Comparison of ENCODE assay signal across 2 cellular contexts in genomic region chr3:78872195-78872594, GRCh38.
A peak's percentile ranks its signal among the peaks of the same experiment; 100 is the strongest.
TF ChIP-seq lines count a peak whose summit lies in the region.

No MANE protein-coding gene starts in this region.

TF ChIP-seq in HEK293, 187 proteins besides CTCF, POLR2A, EP300 and RAD21 (continued from another document):
- TF ChIP-seq ZSCAN5A (tag by site-specific recombination; IDR thresholded peaks at IDR 0.05) (no peak), ZNF423 (tag by site-specific recombination; IDR thresholded peaks at IDR 0.05) (no peak), ZNF624 (tag by site-specific recombination; IDR thresholded peaks at IDR 0.05) (no peak), ZNF660 (tag by site-specific recombination; IDR thresholded peaks at IDR 0.05) (no peak), ZSCAN30 (tag by site-specific recombination; IDR thresholded peaks at IDR 0.05) (no peak), ZNF24 (tag by site-specific recombination; IDR thresholded peaks at IDR 0.05) (no peak), ZNF341 (tag by site-specific recombination; IDR thresholded peaks at IDR 0.05; ENCODE audit: low read depth) (0 out of 2 replicates have a peak, but pooled peaks have one; percentile 23)

TF ChIP-seq in HepG2, 621 proteins besides CTCF, POLR2A, EP300 and RAD21 (continued from another document and continues in another):
- TF ChIP-seq TMF1 (CRISPR knock-in tag; IDR thresholded peaks at IDR 0.05; ENCODE audit: low read depth) = no peak
- peak; percentile 46; the same call in 1 of the 2 replicates for TF ChIP-seq PRDM10 (CRISPR knock-in tag; IDR thresholded peaks at IDR 0.05; ENCODE audit: low read depth)
- TF ChIP-seq, protein P1, sequence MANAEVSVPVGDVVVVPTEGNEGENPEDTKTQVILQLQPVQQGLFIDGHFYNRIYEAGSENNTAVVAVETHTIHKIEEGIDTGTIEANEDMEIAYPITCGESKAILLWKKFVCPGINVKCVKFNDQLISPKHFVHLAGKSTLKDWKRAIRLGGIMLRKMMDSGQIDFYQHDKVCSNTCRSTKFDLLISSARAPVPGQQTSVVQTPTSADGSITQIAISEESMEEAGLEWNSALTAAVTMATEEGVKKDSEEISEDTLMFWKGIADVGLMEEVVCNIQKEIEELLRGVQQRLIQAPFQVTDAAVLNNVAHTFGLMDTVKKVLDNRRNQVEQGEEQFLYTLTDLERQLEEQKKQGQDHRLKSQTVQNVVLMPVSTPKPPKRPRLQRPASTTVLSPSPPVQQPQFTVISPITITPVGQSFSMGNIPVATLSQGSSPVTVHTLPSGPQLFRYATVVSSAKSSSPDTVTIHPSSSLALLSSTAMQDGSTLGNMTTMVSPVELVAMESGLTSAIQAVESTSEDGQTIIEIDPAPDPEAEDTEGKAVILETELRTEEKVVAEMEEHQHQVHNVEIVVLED (CRISPR knock-in tag; IDR thresholded peaks at IDR 0.05; ENCODE audit: borderline replicate concordance) = no peak
- TF ChIP-seq SOX5 (CRISPR knock-in tag; IDR thresholded peaks at IDR 0.05; ENCODE audit: borderline replicate concordance) = peak; percentile 100
- 0 out of 2 replicates have a peak, but pooled peaks have one; percentile 35 for TF ChIP-seq TARDBP (CRISPR knock-in tag; IDR thresholded peaks at IDR 0.05)
- TF ChIP-seq RFXANK (CRISPR knock-in tag; IDR thresholded peaks at IDR 0.05) = no peak
- peak; percentile 76 for TF ChIP-seq SALL1 (CRISPR knock-in tag; IDR thresholded peaks at IDR 0.05)
- peak; percentile 74 for TF ChIP-seq ASH2L (IDR thresholded peaks at IDR 0.05; ENCODE audit: insufficient read length, low read depth, low read length)
- TF ChIP-seq HNF4A (CRISPR knock-in tag; IDR thresholded peaks at IDR 0.05) = no peak
- TF ChIP-seq, protein P2, sequence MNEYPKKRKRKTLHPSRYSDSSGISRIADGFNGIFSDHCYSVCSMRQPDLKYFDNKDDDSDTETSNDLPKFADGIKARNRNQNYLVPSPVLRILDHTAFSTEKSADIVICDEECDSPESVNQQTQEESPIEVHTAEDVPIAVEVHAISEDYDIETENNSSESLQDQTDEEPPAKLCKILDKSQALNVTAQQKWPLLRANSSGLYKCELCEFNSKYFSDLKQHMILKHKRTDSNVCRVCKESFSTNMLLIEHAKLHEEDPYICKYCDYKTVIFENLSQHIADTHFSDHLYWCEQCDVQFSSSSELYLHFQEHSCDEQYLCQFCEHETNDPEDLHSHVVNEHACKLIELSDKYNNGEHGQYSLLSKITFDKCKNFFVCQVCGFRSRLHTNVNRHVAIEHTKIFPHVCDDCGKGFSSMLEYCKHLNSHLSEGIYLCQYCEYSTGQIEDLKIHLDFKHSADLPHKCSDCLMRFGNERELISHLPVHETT (CRISPR knock-in tag; conservative IDR thresholded peaks at IDR 0.05) = 0 out of 2 replicates have a peak, but pooled peaks have one; percentile 17
- TF ChIP-seq POGZ (CRISPR knock-in tag; IDR thresholded peaks at IDR 0.05) = peak; percentile 85
- TF ChIP-seq, protein P3, sequence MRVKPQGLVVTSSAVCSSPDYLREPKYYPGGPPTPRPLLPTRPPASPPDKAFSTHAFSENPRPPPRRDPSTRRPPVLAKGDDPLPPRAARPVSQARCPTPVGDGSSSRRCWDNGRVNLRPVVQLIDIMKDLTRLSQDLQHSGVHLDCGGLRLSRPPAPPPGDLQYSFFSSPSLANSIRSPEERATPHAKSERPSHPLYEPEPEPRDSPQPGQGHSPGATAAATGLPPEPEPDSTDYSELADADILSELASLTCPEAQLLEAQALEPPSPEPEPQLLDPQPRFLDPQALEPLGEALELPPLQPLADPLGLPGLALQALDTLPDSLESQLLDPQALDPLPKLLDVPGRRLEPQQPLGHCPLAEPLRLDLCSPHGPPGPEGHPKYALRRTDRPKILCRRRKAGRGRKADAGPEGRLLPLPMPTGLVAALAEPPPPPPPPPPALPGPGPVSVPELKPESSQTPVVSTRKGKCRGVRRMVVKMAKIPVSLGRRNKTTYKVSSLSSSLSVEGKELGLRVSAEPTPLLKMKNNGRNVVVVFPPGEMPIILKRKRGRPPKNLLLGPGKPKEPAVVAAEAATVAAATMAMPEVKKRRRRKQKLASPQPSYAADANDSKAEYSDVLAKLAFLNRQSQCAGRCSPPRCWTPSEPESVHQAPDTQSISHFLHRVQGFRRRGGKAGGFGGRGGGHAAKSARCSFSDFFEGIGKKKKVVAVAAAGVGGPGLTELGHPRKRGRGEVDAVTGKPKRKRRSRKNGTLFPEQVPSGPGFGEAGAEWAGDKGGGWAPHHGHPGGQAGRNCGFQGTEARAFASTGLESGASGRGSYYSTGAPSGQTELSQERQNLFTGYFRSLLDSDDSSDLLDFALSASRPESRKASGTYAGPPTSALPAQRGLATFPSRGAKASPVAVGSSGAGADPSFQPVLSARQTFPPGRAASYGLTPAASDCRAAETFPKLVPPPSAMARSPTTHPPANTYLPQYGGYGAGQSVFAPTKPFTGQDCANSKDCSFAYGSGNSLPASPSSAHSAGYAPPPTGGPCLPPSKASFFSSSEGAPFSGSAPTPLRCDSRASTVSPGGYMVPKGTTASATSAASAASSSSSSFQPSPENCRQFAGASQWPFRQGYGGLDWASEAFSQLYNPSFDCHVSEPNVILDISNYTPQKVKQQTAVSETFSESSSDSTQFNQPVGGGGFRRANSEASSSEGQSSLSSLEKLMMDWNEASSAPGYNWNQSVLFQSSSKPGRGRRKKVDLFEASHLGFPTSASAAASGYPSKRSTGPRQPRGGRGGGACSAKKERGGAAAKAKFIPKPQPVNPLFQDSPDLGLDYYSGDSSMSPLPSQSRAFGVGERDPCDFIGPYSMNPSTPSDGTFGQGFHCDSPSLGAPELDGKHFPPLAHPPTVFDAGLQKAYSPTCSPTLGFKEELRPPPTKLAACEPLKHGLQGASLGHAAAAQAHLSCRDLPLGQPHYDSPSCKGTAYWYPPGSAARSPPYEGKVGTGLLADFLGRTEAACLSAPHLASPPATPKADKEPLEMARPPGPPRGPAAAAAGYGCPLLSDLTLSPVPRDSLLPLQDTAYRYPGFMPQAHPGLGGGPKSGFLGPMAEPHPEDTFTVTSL (CRISPR knock-in tag; IDR thresholded peaks at IDR 0.05; ENCODE audit: borderline replicate concordance) = 0 out of 2 replicates have a peak, but pooled peaks have one; percentile 29
- TF ChIP-seq PAXIP1 (CRISPR knock-in tag; conservative IDR thresholded peaks at IDR 0.05) = peak; percentile 77; the same call in 1 of the 2 replicates
- peak; percentile 70 for TF ChIP-seq ZNF362 (CRISPR knock-in tag; IDR thresholded peaks at IDR 0.05; ENCODE audit: borderline replicate concordance)
- TF ChIP-seq ZBTB3 (CRISPR knock-in tag; IDR thresholded peaks at IDR 0.05; ENCODE audit: borderline replicate concordance, low read depth) = peak; percentile 57; the same call in 1 of the 2 replicates
- TF ChIP-seq TBL1XR1 (IDR thresholded peaks at IDR 0.05; ENCODE audit: borderline replicate concordance, low read length, partially characterized antibody) = no peak
- 0 out of 2 replicates have a peak, but pooled peaks have one; percentile 54 for TF ChIP-seq ZSCAN29 (CRISPR knock-in tag; conservative IDR thresholded peaks at IDR 0.05)
- peak; percentile 41; the same call in 1 of the 2 replicates for TF ChIP-seq SIX4 (CRISPR knock-in tag; IDR thresholded peaks at IDR 0.05)
- peak; percentile 65 for TF ChIP-seq FOXP4 (CRISPR knock-in tag; IDR thresholded peaks at IDR 0.05)
- no peak for TF ChIP-seq GABPB1 (CRISPR knock-in tag; IDR thresholded peaks at IDR 0.05)
- TF ChIP-seq SOX13 (IDR thresholded peaks at IDR 0.05) = peak; percentile 98
- TF ChIP-seq SOX13 (CRISPR knock-in tag; conservative IDR thresholded peaks at IDR 0.05 in 1 of 2, IDR thresholded peaks at IDR 0.05 in 1 of 2) = peak in 1 of 2 experiments; percentile 100; a peak in 2 of 4 replicates
- TF ChIP-seq ZMYM2 (CRISPR knock-in tag; IDR thresholded peaks at IDR 0.05) = peak; percentile 56; the same call in 1 of the 2 replicates
- TF ChIP-seq GATAD2A (CRISPR knock-in tag; IDR thresholded peaks at IDR 0.05) = peak; percentile 89
- TF ChIP-seq, protein P4, sequence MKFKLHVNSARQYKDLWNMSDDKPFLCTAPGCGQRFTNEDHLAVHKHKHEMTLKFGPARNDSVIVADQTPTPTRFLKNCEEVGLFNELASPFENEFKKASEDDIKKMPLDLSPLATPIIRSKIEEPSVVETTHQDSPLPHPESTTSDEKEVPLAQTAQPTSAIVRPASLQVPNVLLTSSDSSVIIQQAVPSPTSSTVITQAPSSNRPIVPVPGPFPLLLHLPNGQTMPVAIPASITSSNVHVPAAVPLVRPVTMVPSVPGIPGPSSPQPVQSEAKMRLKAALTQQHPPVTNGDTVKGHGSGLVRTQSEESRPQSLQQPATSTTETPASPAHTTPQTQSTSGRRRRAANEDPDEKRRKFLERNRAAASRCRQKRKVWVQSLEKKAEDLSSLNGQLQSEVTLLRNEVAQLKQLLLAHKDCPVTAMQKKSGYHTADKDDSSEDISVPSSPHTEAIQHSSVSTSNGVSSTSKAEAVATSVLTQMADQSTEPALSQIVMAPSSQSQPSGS (CRISPR knock-in tag; IDR thresholded peaks at IDR 0.05) = no peak
- peak; percentile 61 for TF ChIP-seq RARA (CRISPR knock-in tag; IDR thresholded peaks at IDR 0.05)
- no peak for TF ChIP-seq GATAD1 (CRISPR knock-in tag; IDR thresholded peaks at IDR 0.05)
- peak; percentile 69; the same call in 1 of the 2 replicates for TF ChIP-seq NCOR1 (IDR thresholded peaks at IDR 0.05; ENCODE audit: borderline replicate concordance, low read length)
